Comparison of ENCODE assay signal across 27 cellular contexts in the genomic region with DNA sequence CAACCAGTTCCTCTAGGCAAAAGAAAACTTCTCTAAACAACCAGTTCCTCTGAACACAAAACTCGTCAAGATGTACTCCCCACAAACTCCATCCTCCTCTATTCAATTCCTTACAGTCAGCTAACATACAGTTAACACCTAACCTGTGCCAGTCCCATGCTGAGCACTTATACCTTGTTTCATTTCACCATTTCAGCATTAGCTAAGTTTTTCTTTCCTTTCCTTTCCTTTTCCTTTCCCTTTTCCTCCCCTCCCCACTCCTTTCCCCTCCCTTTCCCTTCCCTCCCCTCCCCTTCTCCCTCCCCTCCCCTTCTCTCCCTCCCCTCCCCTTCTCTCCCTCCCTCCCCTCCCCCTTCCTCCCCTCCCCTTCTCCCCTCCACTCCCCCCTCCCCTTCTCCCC.
"Had no signal": no experiment of that assay in that cellular context is flagged by ENCODE, and none has a peak within 500 bp of the region (broad histone marks: within the 10 kb centered on the region; RNA-seq: fewer than 3 reads in every experiment).

No MANE protein-coding gene starts in this region.

- H3K27ac Mint-ChIP-seq: immature natural killer cell; mesothelial cell of epicardium; naive B cell; natural killer cell; progenitor cell of endocrine pancreas; stimulated activated naive CD8-positive, alpha-beta T cell treated with anti-CD3 and anti-CD28 coated beads, Interleukin-15, amount 100 ng/mL, for 72 hours; type B pancreatic cell had no signal

- H3K4me3 ChIP-seq: left lung, lower lobe of right lung, ovary, right atrium auricular region, skin epidermis, tibial nerve, uterus had no signal

- ATAC-seq: left colon; left lung; lower lobe of right lung; natural killer cell; sciatic nerve; stimulated activated naive CD8-positive, alpha-beta T cell treated with anti-CD3 and anti-CD28 coated beads, Interleukin-15, amount 100 ng/mL, for 72 hours had no signal

- H3K9me3 ChIP-seq: left lung, lower lobe of right lung, ovary, right atrium auricular region, tibial nerve, uterus had no signal

- H3K27me3 Mint-ChIP-seq: naive B cell; progenitor cell of endocrine pancreas; stimulated activated naive CD8-positive, alpha-beta T cell treated with anti-CD3 and anti-CD28 coated beads, Interleukin-15, amount 100 ng/mL, for 72 hours; type B pancreatic cell had no signal

- H3K27me3 ChIP-seq: left lung, ovary, right atrium auricular region, tibial nerve, uterus had no signal

- H3K9me3 Mint-ChIP-seq: immature natural killer cell; mesothelial cell of epicardium; naive B cell; natural killer cell; stimulated activated naive CD8-positive, alpha-beta T cell treated with anti-CD3 and anti-CD28 coated beads, Interleukin-15, amount 100 ng/mL, for 72 hours; type B pancreatic cell had no signal

- H3K4me1 ChIP-seq: left lung, lower lobe of right lung, right atrium auricular region, tibial nerve, uterus had no signal

- H3K36me3 ChIP-seq: ovary, uterus had no signal

- FAIRE-seq: islet of Langerhans, kidney had no signal

- DNase-seq: hypothalamus; immature natural killer cell; kidney; left colon; left lung; lower lobe of right lung; mammary epithelial cell; mesendoderm; naive B cell; natural killer cell; ovary; stimulated activated CD4-positive, alpha-beta T cell treated with anti-CD3 and anti-CD28 coated beads, Interleukin-12 subunit alpha, Interleukin-12 subunit beta, amount 100 ng/mL, for 4 hours; stimulated activated CD4-positive, alpha-beta T cell treated with anti-CD3 and anti-CD28 coated beads, Interleukin-15, amount 100 ng/mL, for 24 hours; stimulated activated CD4-positive, alpha-beta T cell treated with anti-CD3 and anti-CD28 coated beads, Interleukin-2, amount 100 ng/mL, for 24 hours; stimulated activated CD4-positive, alpha-beta T cell treated with anti-CD3 and anti-CD28 coated beads, Interleukin-4, amount 100 ng/mL, for 1 hour; stimulated activated naive CD4-positive, alpha-beta T cell treated with Interleukin-2 at 50 U/mL for 16 hours; stimulated activated naive CD8-positive, alpha-beta T cell treated with anti-CD3 and anti-CD28 coated beads, Interleukin-15, amount 100 ng/mL, for 72 hours; substantia nigra; uterus had no signal

- H3K27ac ChIP-seq: left lung, lower lobe of right lung, ovary, right atrium auricular region, skin epidermis, tibial nerve, uterus had no signal

- H3K4me1 Mint-ChIP-seq: immature natural killer cell; mesothelial cell of epicardium; natural killer cell; stimulated activated naive CD8-positive, alpha-beta T cell treated with anti-CD3 and anti-CD28 coated beads, Interleukin-15, amount 100 ng/mL, for 72 hours had no signal

- H3K4me3 Mint-ChIP-seq: immature natural killer cell; mesothelial cell of epicardium; naive B cell; natural killer cell; stimulated activated naive CD8-positive, alpha-beta T cell treated with anti-CD3 and anti-CD28 coated beads, Interleukin-15, amount 100 ng/mL, for 72 hours; type B pancreatic cell had no signal
